In genomic region chr3:110569073-110569472, GRCh38 we compare ENCODE assay signal across 24 cellular contexts.
DNase-seq lines count a peak whose midpoint lies in the region; ATAC-seq and TF ChIP-seq lines count a peak whose summit lies in the region.
"Had no signal": no experiment of that assay in that cellular context is flagged by ENCODE, and none has a peak within 500 bp of the region (broad histone marks: within the 10 kb centered on the region; RNA-seq: fewer than 3 reads in every experiment).

No MANE protein-coding gene starts in this region.

- H3K4me1 ChIP-seq in KMS-11 (ENCODE audit: low read depth, poor library complexity, severe bottlenecking), result peaks cover 20% of the 10 kb centered on the region
- H3K4me1 ChIP-seq: spleen, vagina had no signal

- H3K36me3 ChIP-seq in KMS-11 (ENCODE audit: insufficient read depth), result no peaks in the 10 kb centered on the region
- no peaks in the 10 kb centered on the region for H3K36me3 ChIP-seq in H7 (replicated peaks; ENCODE audit: control insufficient read depth, insufficient read depth, low read length)
- H3K36me3 ChIP-seq: spleen, thoracic aorta, vagina had no signal

- ATAC-seq in GM18498 (IDR thresholded peaks at IDR 0.05; ENCODE audit: unreplicated experiment) (peak; percentile 77), GM19043 (IDR thresholded peaks at IDR 0.05; ENCODE audit: low read depth, unreplicated experiment) (peak; percentile 70), HG02798 (IDR thresholded peaks at IDR 0.05; ENCODE audit: poor library complexity, unreplicated experiment) (peak; percentile 69), left ventricle myocardium superior (no peak)
- ATAC-seq: left lobe of liver; naive thymus-derived CD4-positive, alpha-beta T cell had no signal

- H3K4me2 ChIP-seq in KMS-11, result peak overlapping the region; percentile 26

- TF ChIP-seq CTCF in KMS-11 (conservative IDR thresholded peaks at IDR 0.05; ENCODE audit: low read depth, low read length), result no peak
- no peak for TF ChIP-seq CTCF in RWPE1 (conservative IDR thresholded peaks at IDR 0.05; ENCODE audit: low read depth)

- H3K4me3 ChIP-seq in KMS-11 (IDR thresholded peaks at IDR 0.05; ENCODE audit: insufficient read depth, low read depth, low read length) (no peak overlapping the region), H7 (ENCODE audit: insufficient read depth, low read depth, low read length) (no peak overlapping the region)
- H3K4me3 ChIP-seq: spleen, thoracic aorta, vagina had no signal

- H4K20me1 ChIP-seq in KMS-11 (ENCODE audit: insufficient read depth), result no peaks in the 10 kb centered on the region

- H2AFZ ChIP-seq in KMS-11 (ENCODE audit: low read depth), result no peak overlapping the region

- POLR2A ChIA-PET in RWPE1 (lab: Yijun Ruan, JAX; ENCODE audit: low non-redundant PET), result no interaction called here

- H3K9ac ChIP-seq in KMS-11, result no peak overlapping the region
- H3K9ac ChIP-seq: SK-N-SH had no signal

- H3K27me3 ChIP-seq in KMS-11 (ENCODE audit: insufficient read depth, low read depth) (no peaks in the 10 kb centered on the region), H7 (ENCODE audit: control insufficient read depth, insufficient read depth, low read length) (no peaks in the 10 kb centered on the region)
- H3K27me3 ChIP-seq: foreskin keratinocyte, spleen, vagina had no signal

- DNase-seq in NCI-H2171 (lab: John Stamatoyannopoulos, UW) (no peak), H7 (no peak), RWPE1 (ENCODE audit: low spot score) (no peak), left ventricle myocardium superior (no peak)
- DNase-seq: activated CD8-positive, alpha-beta memory T cell treated with anti-CD3 and anti-CD28 coated beads, Interleukin-2, amount 50 U/mL, for 4 hours; effector CD8-positive, alpha-beta T cell; naive thymus-derived CD4-positive, alpha-beta T cell; NCI-H1105 treated with DMSO at 0.1 percent for 48 hours; NCI-H2107; NCI-H510A; retina; SK-N-SH; spleen; stimulated activated CD4-positive, alpha-beta T cell treated with anti-CD3 and anti-CD28 coated beads, Interleukin-4, amount 100 ng/mL, for 1 hour; stimulated activated naive CD4-positive, alpha-beta T cell treated with Interleukin-2 at 50 U/mL for 16 hours had no signal

- CTCF ChIA-PET in RWPE1 (lab: Yijun Ruan, JAX), result no interaction called here

- intact Hi-C loops in left ventricle myocardium superior (cut with micrococcal nuclease), result no loop called here

- H3K79me2 ChIP-seq in KMS-11 (ENCODE audit: insufficient read depth, low read depth), result no peaks in the 10 kb centered on the region

- H3K27ac ChIP-seq in KMS-11 (no peak overlapping the region; the same call in 1 of the 2 replicates), RWPE1 (no peak overlapping the region)
- H3K27ac ChIP-seq: foreskin keratinocyte, spleen, thoracic aorta, vagina, VCaP had no signal
